ENCODE assay signal across 17 cellular contexts in genomic region chr11:10410844-10411200, GRCh38. TPM values are rescaled to one million over a fixed set of nuclear protein-coding genes. Genes with fewer than 3 reads are reported as not detected.
DNase-seq lines count a peak whose midpoint lies in the region; ATAC-seq and TF ChIP-seq lines count a peak whose summit lies in the region.
"Had no signal": no experiment of that assay in that cellular context is flagged by ENCODE, and none has a peak within 500 bp of the region (broad histone marks: within the 10 kb centered on the region; RNA-seq: fewer than 3 reads in every experiment).

No MANE protein-coding gene starts in this region.

- H3K27me3 ChIP-seq in right atrium auricular region, result no peaks in the 10 kb centered on the region
- no peaks in the 10 kb centered on the region for H3K27me3 ChIP-seq in heart right ventricle
- no peaks in the 10 kb centered on the region for H3K27me3 ChIP-seq in gastrocnemius medialis
- H3K27me3 ChIP-seq: BLaER1 had no signal

- no peak for TF ChIP-seq POLR2A in gastrocnemius medialis (IDR thresholded peaks at IDR 0.05)

- H3K9me3 ChIP-seq in right atrium auricular region (no peaks in the 10 kb centered on the region), heart right ventricle (no peaks in the 10 kb centered on the region), gastrocnemius medialis (no peaks in the 10 kb centered on the region)
- H3K9me3 ChIP-seq: BLaER1 had no signal

- ATAC-seq in heart right ventricle (no peak), gastrocnemius medialis (no peak)
- ATAC-seq: HCT116 had no signal

- no peaks in the 10 kb centered on the region for H3K36me3 ChIP-seq in right atrium auricular region
- no peaks in the 10 kb centered on the region for H3K36me3 ChIP-seq in heart right ventricle
- no peaks in the 10 kb centered on the region for H3K36me3 ChIP-seq in gastrocnemius medialis
- H3K36me3 ChIP-seq: BLaER1 had no signal

- no peak overlapping the region for H3K27ac Mint-ChIP-seq in T-helper 2 cell treated with Interferon-gamma antibody and Interleukin-4, amounts not matched to agents 5 μg/mL and 100 μg/mL, for 36 hours
- H3K27ac Mint-ChIP-seq: IgD-negative memory B cell had no signal

- H3K36me3 Mint-ChIP-seq in T-helper 2 cell treated with Interferon-gamma antibody and Interleukin-4, amounts not matched to agents 5 μg/mL and 100 μg/mL, for 36 hours (ENCODE audit: low read depth), result no peaks in the 10 kb centered on the region
- H3K36me3 Mint-ChIP-seq: CD4-positive, CD25-positive, alpha-beta regulatory T cell; IgD-negative memory B cell had no signal

- TF ChIP-seq CTCF in right atrium auricular region (IDR thresholded peaks at IDR 0.05) (no peak), heart right ventricle (IDR thresholded peaks at IDR 0.05) (no peak), VCaP (conservative IDR thresholded peaks at IDR 0.05) (no peak), gastrocnemius medialis (IDR thresholded peaks at IDR 0.05 in 4 of 5, conservative IDR thresholded peaks at IDR 0.05 in 1 of 5) (no peak)

- peaks cover 5% of the 10 kb centered on the region for H3K27me3 Mint-ChIP-seq in T-helper 2 cell treated with Interferon-gamma antibody and Interleukin-4, amounts not matched to agents 5 μg/mL and 100 μg/mL, for 36 hours (ENCODE audit: low read depth)
- H3K27me3 Mint-ChIP-seq: IgD-negative memory B cell had no signal

- intact Hi-C loops in heart right ventricle (cut with DNase I), result loop anchor here in 2 of 10 donors (5.0 kb wide), 3 partner anchors 241 to 326 kb away; no protein-coding TSS in a partner anchor
- intact Hi-C loops in gastrocnemius medialis (cut with DNase I; ENCODE audit: low total_unique reads), result no loop called here
- intact Hi-C loops in posterior vena cava (cut with DNase I), result no loop called here

- in situ Hi-C loops in gastrocnemius medialis (cut with MboI; ENCODE audit: low sequenced_read_pairs in 4 of 4), result no loop called here

- H3K4me3 ChIP-seq in right atrium auricular region, result no peak overlapping the region
- H3K4me3 ChIP-seq in heart right ventricle, result no peak overlapping the region
- H3K4me3 ChIP-seq in gastrocnemius medialis, result no peak overlapping the region
- H3K4me3 ChIP-seq: BLaER1, GM23248 had no signal

- peaks cover 35% of the 10 kb centered on the region for H3K4me1 Mint-ChIP-seq in T-helper 2 cell treated with Interferon-gamma antibody and Interleukin-4, amounts not matched to agents 5 μg/mL and 100 μg/mL, for 36 hours (ENCODE audit: low read depth)

- H3K9me3 Mint-ChIP-seq in T-helper 2 cell treated with Interferon-gamma antibody and Interleukin-4, amounts not matched to agents 5 μg/mL and 100 μg/mL, for 36 hours, result no peaks in the 10 kb centered on the region
- H3K9me3 Mint-ChIP-seq: CD4-positive, CD25-positive, alpha-beta regulatory T cell had no signal

- H3K27ac ChIP-seq in right atrium auricular region (no peak overlapping the region), heart right ventricle (no peak overlapping the region), VCaP (peak overlapping the region; percentile 51; the same call in 1 of the 2 replicates), gastrocnemius medialis (peak overlapping the region; percentile 55 to 95 (median 89))
- H3K27ac ChIP-seq: BLaER1, GM23248, HL-60 had no signal

- H3K4me1 ChIP-seq in right atrium auricular region (peaks cover 0 to 20% of the 10 kb centered on the region in 2 donors), heart right ventricle (peaks cover 0 to 43% (median 14%) of the 10 kb centered on the region in 9 donors), gastrocnemius medialis (peaks cover 50 to 53% of the 10 kb centered on the region in 2 donors)

- no peak overlapping the region for H3K4me3 Mint-ChIP-seq in T-helper 2 cell treated with Interferon-gamma antibody and Interleukin-4, amounts not matched to agents 5 μg/mL and 100 μg/mL, for 36 hours
- H3K4me3 Mint-ChIP-seq: CD4-positive, CD25-positive, alpha-beta regulatory T cell; IgD-negative memory B cell had no signal

- DNase-seq in right atrium auricular region (ENCODE audit: low spot score) (peak; percentile 51), heart right ventricle (no peak), glomerular visceral epithelial cell (ENCODE audit: extremely low spot score) (peak; percentile 58), gastrocnemius medialis (no peak), posterior vena cava (ENCODE audit: low spot score) (no peak), HUDEP-2 (lab: John Stamatoyannopoulos, UW; ENCODE audit: unreplicated experiment in 76 of 76) (no peak)
- DNase-seq in T-helper 2 cell treated with Interferon-gamma antibody and Interleukin-4, amounts not matched to agents 5 μg/mL and 100 μg/mL, for 36 hours (ENCODE audit: low spot score), result no peak
- DNase-seq: CD4-positive, CD25-positive, alpha-beta regulatory T cell; DMS153; DMS79 treated with DMSO at 0.1 percent for 48 hours; EL; GM23248 had no signal

- 82 to 84% methylated on average over 2 of the region's 2 CpGs for WGBS in heart right ventricle, 2 donors

RNA-seq across cellular contexts. Expression of gene AMPD3, which starts 44.2 kb away (rescaled TPM):
- total RNA-seq in right atrium auricular region (1 to 10 TPM; 2.8 to 5.3 TPM), heart right ventricle (1 to 10 TPM; 1.4 to 8.7 (median 2.6) TPM), gastrocnemius medialis (100 to 1,000 TPM; 104 to 185 (median 112) TPM), posterior vena cava (1 to 10 TPM; 6.5 to 6.9 TPM)
- 1 to 10 TPM in 1 of 2 donors, under 1 TPM in 1; 0.59 to 1.2 TPM for polyA plus RNA-seq in heart right ventricle

Comparison
In these comparisons a context has a peak if more than half of its experiments do, and no peak if none do; other contexts are left out.
1. DNase-seq: peak in right atrium auricular region (single experiment) and glomerular visceral epithelial cell (single experiment); none in heart right ventricle (0 of 2), gastrocnemius medialis (0 of 2), posterior vena cava (single experiment), HUDEP-2 (0 of 76) and T-helper 2 cell treated with Interferon-gamma antibody and Interleukin-4, amounts not matched to agents 5 μg/mL and 100 μg/mL, for 36 hours (single experiment).
2. H3K27ac ChIP-seq: peak in VCaP (single experiment) and gastrocnemius medialis (4 of 4); none in right atrium auricular region (0 of 2) and heart right ventricle (0 of 10).
3. RNA of gene AMPD3, which starts 44.2 kb away (total RNA-seq): 104 to 185 TPM in gastrocnemius medialis; 6.5 to 6.9 TPM in posterior vena cava, 2.8 to 5.3 TPM in right atrium auricular region and 1.4 to 8.7 TPM in heart right ventricle; every median in the first group is over 10 times any median in the second.